ENCODE assay signal across 11 cellular contexts in the genomic region with DNA sequence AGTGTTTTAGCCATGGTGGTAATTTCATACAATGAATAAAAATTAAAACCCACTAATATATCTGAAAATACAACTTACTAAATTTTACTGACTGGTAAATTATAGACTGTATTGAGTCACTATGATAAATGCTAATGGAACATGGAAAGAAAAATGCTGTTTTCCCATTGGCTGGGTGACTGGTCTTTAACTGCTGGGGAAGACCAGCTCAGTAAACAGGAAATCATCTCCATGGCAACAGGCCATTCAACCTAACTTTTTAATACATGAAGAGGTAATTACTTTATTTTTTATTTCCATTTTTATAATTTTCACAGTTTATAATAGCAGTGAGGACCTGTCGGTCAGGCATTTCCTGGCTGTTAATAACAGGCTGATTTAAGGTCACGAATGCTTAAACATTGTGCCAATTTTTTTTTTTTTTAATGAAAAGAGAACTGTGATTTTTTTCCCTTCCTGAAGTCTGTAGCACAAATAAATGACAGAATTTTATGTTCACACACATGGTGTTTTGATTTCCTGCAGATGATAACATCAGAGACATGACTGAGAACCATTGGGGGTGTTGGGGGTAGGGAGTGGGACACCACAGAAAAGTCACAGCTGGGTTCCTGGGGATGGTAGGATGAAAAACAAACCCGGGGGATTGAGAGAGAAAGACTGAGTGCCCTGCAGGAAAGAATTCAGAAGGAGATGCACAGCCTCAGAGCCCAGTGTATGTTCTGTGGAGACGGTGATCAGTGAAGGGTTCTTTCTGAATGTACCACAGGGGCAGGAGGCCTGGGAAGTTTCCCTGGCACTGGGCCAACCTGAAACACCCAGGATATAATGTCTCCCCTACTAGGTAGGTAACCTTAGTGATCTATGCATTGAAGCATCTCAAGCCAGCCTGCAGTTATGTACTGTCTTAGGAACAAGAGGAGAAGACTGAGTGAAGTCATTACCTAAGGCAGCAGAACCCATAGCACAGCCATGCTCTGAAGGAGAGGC.
DNase-seq lines count a peak whose midpoint lies in the region; ATAC-seq, FAIRE-seq and TF ChIP-seq lines count a peak whose summit lies in the region.
"Had no signal": no experiment of that assay in that cellular context is flagged by ENCODE, and none has a peak within 500 bp of the region (broad histone marks: within the 10 kb centered on the region; RNA-seq: fewer than 3 reads in every experiment).

No MANE protein-coding gene starts in this region.

- ATAC-seq in GM18861 (IDR thresholded peaks at IDR 0.05; ENCODE audit: unreplicated experiment): no peak

- H3K4me2 ChIP-seq in H1 (ENCODE audit: insufficient read depth in 1 of 2, low read depth in 2 of 2, low read length in 2 of 2): no peak overlapping the region

- no peak overlapping the region for H3K56ac ChIP-seq in H1 (replicated peaks; ENCODE audit: insufficient read length, low read depth, low read length)

- H3K36me3 ChIP-seq in H1 (ENCODE audit: control insufficient read depth in 2 of 4, insufficient read depth in 4 of 4, low read length in 3 of 4): no peaks in the 10 kb centered on the region
- H3K36me3 ChIP-seq: prostate gland had no signal

- H3K9me3 Mint-ChIP-seq in nephron: peaks cover 3% of the 10 kb centered on the region

- no peak overlapping the region for H4K91ac ChIP-seq in H1 (replicated peaks; ENCODE audit: insufficient read length, low read length)

- H3K9ac ChIP-seq in H1 (replicated peaks in 1 of 4; ENCODE audit: extremely low read depth in 1 of 4, low read depth in 3 of 4, low read length in 3 of 4): no peak overlapping the region

- peak; percentile 7 for FAIRE-seq in H1 (lab: Jason Lieb, UNC)
- FAIRE-seq: colon had no signal

- POLR2A ChIA-PET in H1 (lab: Charles Lee; ENCODE audit: partially characterized antibody): no interaction called here

- H3K79me1 ChIP-seq in H1 (ENCODE audit: low read depth, low read length): no peaks in the 10 kb centered on the region

- no peak overlapping the region for H3K27ac ChIP-seq in H1 (ENCODE audit: low read depth, low read length)
- H3K27ac ChIP-seq: prostate gland had no signal

- no peak overlapping the region for H3K4ac ChIP-seq in H1 (replicated peaks; ENCODE audit: insufficient read length, low read depth, low read length)

- TF ChIP-seq POLR2A in H1 (IDR thresholded peaks at IDR 0.05; ENCODE audit: control extremely low read depth in 1 of 2, low read depth in 2 of 2, low read length in 2 of 2): no peak

- TF ChIP-seq CTCF in H1 (IDR thresholded peaks at IDR 0.05; ENCODE audit: control extremely low read depth in 1 of 3, insufficient read depth in 1 of 3, low read depth in 1 of 3, low read length in 3 of 3): no peak
- no peak for TF ChIP-seq CTCF in nephron (IDR thresholded peaks at IDR 0.05; ENCODE audit: unreplicated experiment in 3 of 3)

- H2BK5ac ChIP-seq in H1 (ENCODE audit: low read depth, low read length): no peak overlapping the region

- no peaks in the 10 kb centered on the region for H3K27me3 ChIP-seq in H1 (replicated peaks in 1 of 4; ENCODE audit: control insufficient read depth in 3 of 4, extremely low read depth in 1 of 4, insufficient read depth in 3 of 4, low read length in 3 of 4)

- no peak overlapping the region for H4K5ac ChIP-seq in H1 (ENCODE audit: insufficient read length, low read depth, low read length)

- peak overlapping the region; percentile 66; the same call in 1 of the 2 replicates for H2BK20ac ChIP-seq in H1 (ENCODE audit: low read length)

- no peak overlapping the region for H3K4me3 Mint-ChIP-seq in nephron

- no peak overlapping the region for H2AFZ ChIP-seq in H1 (ENCODE audit: low read length)

- no peak for TF ChIP-seq EP300 in H1 (IDR thresholded peaks at IDR 0.05; ENCODE audit: borderline replicate concordance in 1 of 2, low read depth in 2 of 2, low read length in 2 of 2)

- CTCF ChIA-PET in H1 (lab: Charles Lee; ENCODE audit: partially characterized antibody): interaction anchor here (0.6 to 6.3 kb wide), 4 partner anchors 9 to 264 kb away, joined by 3 to 55 read pairs (median 3); no protein-coding TSS in a partner anchor

- H3K18ac ChIP-seq in H1 (ENCODE audit: extremely low read depth, low read length): no peak overlapping the region

- peaks cover 7% of the 10 kb centered on the region for H3K27me3 Mint-ChIP-seq in nephron (ENCODE audit: low read depth)

- whole genome bisulfite sequencing in H1 (ENCODE audit: extremely low coverage in 1 of 2, insufficient coverage in 1 of 2, insufficient read length in 1 of 2, insufficient replicate concordance in 2 of 2, low coverage in 1 of 2, low lambda C conversion rate in 2 of 2, missing lambda C conversion rate in 1 of 2), 2 experiments: 80% methylated on average over 4 of the region's 4 CpGs; no CpG with 5 or more reads in 1 of the 2 experiments

- H2BK12ac ChIP-seq in H1 (ENCODE audit: low read depth, low read length): 0 out of 2 replicates have a peak overlapping the region, but pooled peaks have one; percentile 17

- no peaks in the 10 kb centered on the region for H3K79me2 ChIP-seq in H1 (ENCODE audit: control insufficient read depth in 1 of 2, insufficient read depth in 2 of 2, low read length in 2 of 2)

- 0 out of 2 replicates have a peak, but pooled peaks cover 2% of the 10 kb centered on the region for H3K23me2 ChIP-seq in H1 (ENCODE audit: low read depth, low read length)

- H2BK120ac ChIP-seq in H1 (replicated peaks; ENCODE audit: low read depth, low read length): no peak overlapping the region

- peak; percentile 44 for DNase-seq in ELR (ENCODE audit: low read depth)
- peak; percentile 31 for DNase-seq in NCI-H226
- DNase-seq in H1 (ENCODE audit: low read depth in 1 of 2, low spot score in 2 of 2): no peak
- DNase-seq in stimulated activated CD4-positive, alpha-beta T cell treated with anti-CD3 and anti-CD28 coated beads, Interleukin-15, amount 100 ng/mL, for 24 hours: no peak
- no peak for DNase-seq in NCI-H2227 treated with DMSO at 0.1 percent for 48 hours (lab: John Stamatoyannopoulos, UW)
- DNase-seq in SKM-1 treated with dmso at 0.1 percent for 144 hours (lab: John Stamatoyannopoulos, UW; ENCODE audit: unreplicated experiment): no peak
- DNase-seq: SHP77 had no signal

- H3K9me3 ChIP-seq in H1 (ENCODE audit: insufficient read depth in 2 of 2, low read depth in 1 of 2, low read length in 1 of 2): no peaks in the 10 kb centered on the region
- H3K9me3 ChIP-seq: prostate gland had no signal

- no peak overlapping the region for H2BK15ac ChIP-seq in H1 (ENCODE audit: low read length)

- no peak overlapping the region for H4K8ac ChIP-seq in H1 (ENCODE audit: extremely low read depth, insufficient read depth, low read length)

- peak overlapping the region; percentile 55 to 80 (median 59) for H3K27ac Mint-ChIP-seq in nephron

- H2AK5ac ChIP-seq in H1 (ENCODE audit: low read depth, low read length): 0 out of 2 replicates have a peak overlapping the region, but pooled peaks have one; percentile 24

- H3K4me1 Mint-ChIP-seq in nephron: peaks cover 9% of the 10 kb centered on the region

- H3K4me3 ChIP-seq in H1 (ENCODE audit: extremely low read depth in 1 of 4, insufficient read depth in 2 of 4, low read depth in 3 of 4, low read length in 4 of 4): no peak overlapping the region
- H3K4me3 ChIP-seq: prostate gland had no signal

- H4K20me1 ChIP-seq in H1 (replicated peaks in 1 of 2; ENCODE audit: control insufficient read depth in 1 of 2, insufficient read depth in 2 of 2, low read length in 2 of 2): no peaks in the 10 kb centered on the region

- TF ChIP-seq RAD21 in H1 (IDR thresholded peaks at IDR 0.05 in 1 of 2, conservative IDR thresholded peaks at IDR 0.05 in 1 of 2; ENCODE audit: low read depth in 2 of 2, low read length in 2 of 2): no peak

- no peak overlapping the region for H3K23ac ChIP-seq in H1 (ENCODE audit: insufficient read length)

- H3K4me1 ChIP-seq in H1 (replicated peaks in 1 of 4; ENCODE audit: control insufficient read depth in 3 of 4, insufficient read depth in 4 of 4, low read length in 3 of 4): peaks cover 0 to 7% (median 0%) of the 10 kb centered on the region in 4 experiments; a peak in 3 of 7 replicates
- H3K4me1 ChIP-seq: prostate gland had no signal

- no peaks in the 10 kb centered on the region for H3K36me3 Mint-ChIP-seq in nephron (ENCODE audit: low read depth)

- H3K14ac ChIP-seq in H1 (ENCODE audit: insufficient read length): no peak overlapping the region

TF ChIP-seq in H1, 55 proteins besides CTCF, POLR2A, EP300 and RAD21 (continues in another document):
- TF ChIP-seq SAP30 (IDR thresholded peaks at IDR 0.05; ENCODE audit: insufficient read depth, insufficient replicate concordance, low read length): no peak

Comparison
In these comparisons a context has a peak if more than half of its experiments do, and no peak if none do; other contexts are left out.
1. DNase-seq: peak in ELR (single experiment) and NCI-H226 (single experiment); none in H1 (0 of 2), stimulated activated CD4-positive, alpha-beta T cell treated with anti-CD3 and anti-CD28 coated beads, Interleukin-15, amount 100 ng/mL, for 24 hours (single experiment), NCI-H2227 treated with DMSO at 0.1 percent for 48 hours (single experiment) and SKM-1 treated with dmso at 0.1 percent for 144 hours (single experiment).